ENCODE assay signal across 8 cellular contexts in the genomic region with DNA sequence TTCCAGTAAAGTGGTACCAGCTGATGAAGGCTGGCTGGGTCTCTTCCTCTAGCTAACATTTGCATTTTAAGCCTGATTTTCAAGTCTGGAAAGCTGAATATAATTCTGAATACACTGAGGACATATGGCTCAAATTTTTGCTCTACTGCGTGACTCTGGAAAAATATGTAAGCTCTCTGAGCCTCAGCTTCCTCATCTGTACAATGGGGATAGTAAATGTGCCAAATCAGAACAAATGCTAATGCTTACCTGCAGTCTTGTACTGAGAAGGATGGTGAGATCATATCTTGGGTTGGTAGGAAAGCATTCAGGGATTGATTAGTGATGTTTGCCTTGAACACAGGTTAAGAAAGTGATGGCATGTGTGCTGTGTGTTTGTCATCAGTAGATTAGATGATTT. TPM values are rescaled to one million over a fixed set of nuclear protein-coding genes. Genes with fewer than 3 reads are reported as not detected.
"Had no signal": no experiment of that assay in that cellular context is flagged by ENCODE, and none has a peak within 500 bp of the region (broad histone marks: within the 10 kb centered on the region; RNA-seq: fewer than 3 reads in every experiment).

No MANE protein-coding gene starts in this region.

- H3K9me3 ChIP-seq: HAP-1 had no signal

- DNase-seq: KG1 had no signal

- FAIRE-seq: H1, H54, HTR-8/SVneo had no signal

- H3K4me2 ChIP-seq: GM23338 had no signal

- H3K36me3 ChIP-seq: HAP-1 had no signal

- H3K4me3 ChIP-seq: GM23338, HAP-1 had no signal

- H3K4me1 ChIP-seq: HAP-1 had no signal

- H2AFZ ChIP-seq: GM23338 had no signal

- ATAC-seq: GM23338, HCT116 had no signal

RNA-seq across cellular contexts. Expression of gene HNF1A, which starts 14.6 kb away (rescaled TPM):
- total RNA-seq: GM23338, H1 had no signal
- polyA plus RNA-seq: H1, IgD-negative memory B cell had no signal

RNA-seq across cellular contexts. Expression of gene OASL, which starts 46.1 kb away (rescaled TPM):
- total RNA-seq: GM23338, H1 had no signal
- polyA plus RNA-seq: GM23338, H1 had no signal
